Comparison of ENCODE assay signal across 22 cellular contexts in the genomic region with DNA sequence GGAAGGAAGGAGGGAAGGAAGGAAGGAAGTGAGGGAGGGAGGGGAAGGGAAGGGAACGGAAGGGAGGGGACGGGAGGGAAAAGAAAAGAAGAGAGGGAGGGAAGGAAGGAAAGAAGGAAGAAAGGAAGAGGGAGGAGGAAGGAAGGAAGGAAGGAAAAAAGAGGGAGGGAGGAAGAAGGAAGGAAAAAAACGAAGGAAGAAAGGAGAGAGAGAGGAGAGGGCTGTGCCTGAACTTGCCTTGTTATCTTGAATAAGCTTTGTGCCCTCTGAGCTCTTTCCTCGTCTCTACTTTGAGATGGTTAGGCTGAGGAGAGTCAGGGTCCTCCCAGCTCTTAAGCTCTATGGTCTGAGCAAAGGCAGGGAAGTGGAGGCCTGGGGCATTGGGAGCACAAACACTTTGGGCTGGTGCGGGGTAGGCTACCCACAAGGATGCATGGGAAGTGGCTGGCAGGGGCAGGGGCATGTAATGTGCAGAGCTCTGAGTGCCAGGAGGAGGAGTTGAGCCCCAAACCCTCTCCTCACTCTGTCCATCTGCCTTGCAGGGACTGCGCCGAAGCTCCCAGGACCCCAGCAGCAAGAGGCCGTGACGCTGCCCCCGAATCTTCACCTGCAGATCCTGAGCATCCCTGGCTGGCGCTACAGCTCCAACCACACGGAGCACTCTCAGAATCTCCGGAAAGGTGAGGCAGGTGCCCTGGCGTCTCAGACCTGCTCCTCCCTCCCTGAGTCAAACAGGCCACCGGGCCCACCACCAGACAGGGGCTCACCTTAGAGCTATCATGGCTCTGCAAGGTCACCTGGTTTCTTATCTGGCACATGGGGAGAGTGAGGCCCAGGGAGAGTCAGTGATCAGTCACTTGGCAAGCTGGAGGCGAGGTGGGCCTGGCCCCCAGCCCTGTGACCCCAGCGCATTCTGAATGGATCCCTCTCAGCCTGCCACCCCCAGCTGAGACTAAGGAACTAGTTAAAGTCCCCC. TPM values are rescaled to one million over a fixed set of nuclear protein-coding genes. Genes with fewer than 3 reads are reported as not detected.
A peak's percentile ranks its signal among the peaks of the same experiment; 100 is the strongest.
DNase-seq lines count a peak whose midpoint lies in the region; ATAC-seq and TF ChIP-seq lines count a peak whose summit lies in the region.
"Had no signal": no experiment of that assay in that cellular context is flagged by ENCODE, and none has a peak within 500 bp of the region (broad histone marks: within the 10 kb centered on the region; RNA-seq: fewer than 3 reads in every experiment).

No MANE protein-coding gene starts in this region.

- H3K4me3 ChIP-seq in BLaER1 (no peak overlapping the region), spleen (no peak overlapping the region)
- H3K4me3 ChIP-seq: BLaER1 treated with 17β-estradiol and CSF1 and Interleukin-3, amounts not matched to agents 10 nM and 100 nM had no signal

- H3K9me3 Mint-ChIP-seq in activated T-cell treated with anti-CD3 and anti-CD28 coated beads, Interleukin-2, amount 50 U/mL, for 24 hours: no peaks in the 10 kb centered on the region
- no peaks in the 10 kb centered on the region for H3K9me3 Mint-ChIP-seq in chondrocyte (ENCODE audit: low read depth)
- H3K9me3 Mint-ChIP-seq: CD8-positive, alpha-beta memory T cell had no signal

- TF ChIP-seq POLR2A in spleen (IDR thresholded peaks at IDR 0.05): no peak

- DNase-seq in activated T-cell treated with anti-CD3 and anti-CD28 coated beads, Interleukin-2, amount 50 U/mL, for 24 hours: no peak
- DNase-seq in activated T-cell treated with anti-CD3 and anti-CD28 coated beads, Interleukin-2, amount 50 U/mL, for 48 hours: no peak
- DNase-seq in chondrocyte (ENCODE audit: low spot score): peak; percentile 81
- peak; percentile 66 for DNase-seq in spleen
- no peak for DNase-seq in globus pallidus (ENCODE audit: low spot score)
- DNase-seq in NCI-H345 treated with DMSO at 0.1 percent for 48 hours (lab: John Stamatoyannopoulos, UW; ENCODE audit: unreplicated experiment): no peak
- DNase-seq: ACHN; Calu3; CD8-positive, alpha-beta memory T cell; DMS153; GOT3; IMR-90; NCI-H1105; NCI-H2029 treated with DMSO at 0.1 percent for 48 hours; NCI-H226; NCI-H524 treated with DMSO at 0.1 percent for 48 hours; NCI-H82 had no signal

- H3K9me3 ChIP-seq in BLaER1 (no peaks in the 10 kb centered on the region), spleen (no peaks in the 10 kb centered on the region)

- no peaks in the 10 kb centered on the region for H4K20me1 ChIP-seq in BLaER1

- H3K36me3 ChIP-seq in BLaER1 (peaks cover 80% of the 10 kb centered on the region), spleen (peaks cover 3 to 100% (median 94%) of the 10 kb centered on the region in 6 donors)

- peaks cover 4% of the 10 kb centered on the region for H3K4me1 Mint-ChIP-seq in activated T-cell treated with anti-CD3 and anti-CD28 coated beads, Interleukin-2, amount 50 U/mL, for 24 hours (ENCODE audit: low read depth)
- no peaks in the 10 kb centered on the region for H3K4me1 Mint-ChIP-seq in chondrocyte (ENCODE audit: low read depth)

- H3K27me3 ChIP-seq in BLaER1 (no peaks in the 10 kb centered on the region), spleen (replicated peaks in 1 of 7) (no peaks in the 10 kb centered on the region)
- H3K27me3 ChIP-seq: BLaER1 treated with 17β-estradiol and CSF1 and Interleukin-3, amounts not matched to agents 10 nM and 100 nM had no signal

- H3K4me2 ChIP-seq in BLaER1: no peak overlapping the region

- ATAC-seq in HG02798 (IDR thresholded peaks at IDR 0.05; ENCODE audit: poor library complexity, unreplicated experiment): no peak
- ATAC-seq: Panc1 had no signal

- no peak overlapping the region for H3K9ac ChIP-seq in BLaER1
- H3K9ac ChIP-seq: BLaER1 treated with 17β-estradiol and CSF1 and Interleukin-3, amounts not matched to agents 10 nM and 100 nM had no signal

- intact Hi-C loops in spleen (cut with DNase I; ENCODE audit: low total_unique reads): no loop called here

- no peaks in the 10 kb centered on the region for H3K27me3 Mint-ChIP-seq in activated T-cell treated with anti-CD3 and anti-CD28 coated beads, Interleukin-2, amount 50 U/mL, for 24 hours
- H3K27me3 Mint-ChIP-seq in chondrocyte (ENCODE audit: low read depth): no peaks in the 10 kb centered on the region
- H3K27me3 Mint-ChIP-seq: CD8-positive, alpha-beta memory T cell had no signal

- peaks cover 28% of the 10 kb centered on the region for H3K4me1 ChIP-seq in BLaER1
- H3K4me1 ChIP-seq in spleen: no peaks in the 10 kb centered on the region

- no peak overlapping the region for H3K4me3 Mint-ChIP-seq in activated T-cell treated with anti-CD3 and anti-CD28 coated beads, Interleukin-2, amount 50 U/mL, for 24 hours
- no peak overlapping the region for H3K4me3 Mint-ChIP-seq in chondrocyte (ENCODE audit: unreplicated experiment)
- H3K4me3 Mint-ChIP-seq: CD8-positive, alpha-beta memory T cell had no signal

- TF ChIP-seq CTCF in chondrocyte (IDR thresholded peaks at IDR 0.05): no peak
- TF ChIP-seq CTCF in spleen (IDR thresholded peaks at IDR 0.05 in 8 of 11, conservative IDR thresholded peaks at IDR 0.05 in 3 of 11): no peak

- H3K36me3 Mint-ChIP-seq in activated T-cell treated with anti-CD3 and anti-CD28 coated beads, Interleukin-2, amount 50 U/mL, for 24 hours (ENCODE audit: low read depth): peaks cover 86% of the 10 kb centered on the region
- H3K36me3 Mint-ChIP-seq in chondrocyte (ENCODE audit: low read depth): peaks cover 18% of the 10 kb centered on the region

- H3K27ac ChIP-seq in BLaER1: peak overlapping the region; percentile 38; the same call in 1 of the 2 replicates
- no peak overlapping the region for H3K27ac ChIP-seq in spleen
- H3K27ac ChIP-seq: 22Rv1 had no signal

- peak overlapping the region; percentile 61 for H3K27ac Mint-ChIP-seq in activated T-cell treated with anti-CD3 and anti-CD28 coated beads, Interleukin-2, amount 50 U/mL, for 24 hours
- H3K27ac Mint-ChIP-seq in chondrocyte (ENCODE audit: unreplicated experiment): no peak overlapping the region

- 85 to 89% (median 88%) methylated on average over 11 to 17 of the region's 17 CpGs for WGBS in spleen, 5 donors

RNA-seq across cellular contexts. Expression of a gene that starts 26.5 kb away (rescaled TPM):
- total RNA-seq in chondrocyte (247 to 293 TPM (median 250 TPM) in 3 replicates), spleen (100 to 1,000 TPM; 181 to 265 (median 227) TPM)
- 100 to 1,000 TPM; 133 to 299 (median 191) TPM for polyA plus RNA-seq in spleen

RNA-seq across cellular contexts. Expression of a gene that starts 39.0 kb away (rescaled TPM):
- total RNA-seq in chondrocyte: 36.7 to 46.4 TPM (median 44.1 TPM) in 3 replicates
- 10 to 100 TPM; 25.8 to 40.3 (median 34.0) TPM for total RNA-seq in spleen
- 10 to 100 TPM in 1 of 3 donors, 1 to 10 TPM in 2; 7.9 to 10.5 (median 9.0) TPM for polyA plus RNA-seq in spleen

Comparison
In these comparisons a context has a peak if more than half of its experiments do, and no peak if none do; other contexts are left out.
1. DNase-seq: peak in chondrocyte (single experiment) and spleen (single experiment); none in activated T-cell treated with anti-CD3 and anti-CD28 coated beads, Interleukin-2, amount 50 U/mL, for 24 hours (single experiment), activated T-cell treated with anti-CD3 and anti-CD28 coated beads, Interleukin-2, amount 50 U/mL, for 48 hours (0 of 2), globus pallidus (single experiment) and NCI-H345 treated with DMSO at 0.1 percent for 48 hours (single experiment).